29 cellular contexts compared by ENCODE assay signal in genomic region chr21:42696026-42696380, GRCh38.
"Had no signal": no experiment of that assay in that cellular context is flagged by ENCODE, and none has a peak within 500 bp of the region (broad histone marks: within the 10 kb centered on the region; RNA-seq: fewer than 3 reads in every experiment).

No MANE protein-coding gene starts in this region.

- DNase-seq: activated CD4-positive, alpha-beta memory T cell treated with anti-CD3 and anti-CD28 coated beads for 36 hours; activated CD4-positive, alpha-beta T cell treated with anti-CD3 and anti-CD28 coated beads for 36 hours; activated CD4-positive, alpha-beta T cell treated with anti-CD3 and anti-CD28 coated beads, Interleukin-2, amount 10 ng/mL, durations not matched to agents 24 days and 14 days; activated CD4-positive, CD25-positive, alpha-beta regulatory T cell; activated CD4-positive, CD25-positive, alpha-beta regulatory T cell treated with anti-CD3 and anti-CD28 coated beads, Interleukin-2, amount 50 U/mL, for 72 hours; activated CD8-positive, alpha-beta memory T cell treated with anti-CD3 and anti-CD28 coated beads, Interleukin-2, amount 10 ng/mL, durations not matched to agents 7 days and 5 days; activated CD8-positive, alpha-beta memory T cell treated with anti-CD3 and anti-CD28 coated beads, Interleukin-2, amount 50 U/mL, for 4 hours; activated CD8-positive, alpha-beta T cell treated with anti-CD3 and anti-CD28 coated beads, Interleukin-2, amount 10 ng/mL, durations not matched to agents 7 days and 5 days; activated naive CD4-positive, alpha-beta T cell; activated naive CD4-positive, alpha-beta T cell treated with anti-CD3 and anti-CD28 coated beads, Interleukin-2, amount 10 ng/mL, durations not matched to agents 7 days and 5 days; activated naive CD8-positive, alpha-beta T cell treated with anti-CD3 and anti-CD28 coated beads, Interleukin-2, amount 10 ng/mL, durations not matched to agents 7 days and 5 days; activated T-cell treated with anti-CD3 and anti-CD28 coated beads, Interleukin-2, amount 50 U/mL, for 1 hour; activated T-cell treated with anti-CD3 and anti-CD28 coated beads, Interleukin-2, amount 50 U/mL, for 48 hours; central memory CD4-positive, alpha-beta T cell; dorsolateral prefrontal cortex; effector memory CD4-positive, alpha-beta T cell; erythroblast; foreskin melanocyte; T-helper 2 cell had no signal

- H3K9me3 ChIP-seq: ascending aorta, breast epithelium, esophagus muscularis mucosa, gastroesophageal sphincter had no signal

- H3K27ac Mint-ChIP-seq: activated CD4-positive, alpha-beta memory T cell treated with anti-CD3 and anti-CD28 coated beads for 36 hours; activated CD4-positive, alpha-beta T cell treated with anti-CD3 and anti-CD28 coated beads for 36 hours; activated CD4-positive, alpha-beta T cell treated with anti-CD3 and anti-CD28 coated beads, Interleukin-2, amount 10 ng/mL, durations not matched to agents 24 days and 14 days; activated CD8-positive, alpha-beta memory T cell treated with anti-CD3 and anti-CD28 coated beads, Interleukin-2, amount 10 ng/mL, durations not matched to agents 7 days and 5 days; activated CD8-positive, alpha-beta T cell treated with anti-CD3 and anti-CD28 coated beads, Interleukin-2, amount 10 ng/mL, durations not matched to agents 7 days and 5 days; activated naive CD4-positive, alpha-beta T cell treated with anti-CD3 and anti-CD28 coated beads, Interleukin-2, amount 10 ng/mL, durations not matched to agents 7 days and 5 days; activated naive CD4-positive, alpha-beta T cell treated with anti-CD3 and anti-CD28 coated beads, Interleukin-2, amount 50 U/mL, for 72 hours; activated naive CD8-positive, alpha-beta T cell treated with anti-CD3 and anti-CD28 coated beads, Interleukin-2, amount 10 ng/mL, durations not matched to agents 7 days and 5 days; activated T-helper 1 cell treated with anti-CD3 and anti-CD28 coated beads, Interleukin-12 subunit alpha, Interleukin-12 subunit beta, Interleukin-2, Interleukin-4 antibody, amounts not matched to agents 30 ng/mL and 10 ng/mL and 1 ng/mL, durations not matched to agents 14 hours and 24 hours and 36 hours; dendritic cell treated with granulocyte-macrophage colony-stimulating factor and Interleukin-4, amounts not matched to agents 40 ng/mL and 50 ng/mL, for 4 days had no signal

- H3K27me3 Mint-ChIP-seq: activated CD4-positive, alpha-beta memory T cell treated with anti-CD3 and anti-CD28 coated beads for 36 hours; activated CD4-positive, alpha-beta T cell treated with anti-CD3 and anti-CD28 coated beads for 36 hours; activated CD4-positive, alpha-beta T cell treated with anti-CD3 and anti-CD28 coated beads, Interleukin-2, amount 10 ng/mL, durations not matched to agents 24 days and 14 days; activated naive CD4-positive, alpha-beta T cell treated with anti-CD3 and anti-CD28 coated beads, Interleukin-2, amount 10 ng/mL, durations not matched to agents 7 days and 5 days; activated naive CD8-positive, alpha-beta T cell treated with anti-CD3 and anti-CD28 coated beads, Interleukin-2, amount 10 ng/mL, durations not matched to agents 7 days and 5 days; brain; dendritic cell treated with granulocyte-macrophage colony-stimulating factor and Interleukin-4, amounts not matched to agents 40 ng/mL and 50 ng/mL, for 4 days had no signal

- H3K4me3 ChIP-seq: ascending aorta, breast epithelium, cardiac muscle cell, coronary artery, dorsolateral prefrontal cortex, esophagus muscularis mucosa, gastroesophageal sphincter had no signal

- H3K36me3 ChIP-seq: ascending aorta, breast epithelium, cardiac muscle cell had no signal

- ATAC-seq: activated CD4-positive, alpha-beta T cell treated with anti-CD3 and anti-CD28 coated beads for 36 hours; activated CD8-positive, alpha-beta memory T cell treated with anti-CD3 and anti-CD28 coated beads, Interleukin-2, amount 10 ng/mL, durations not matched to agents 7 days and 5 days; activated CD8-positive, alpha-beta T cell treated with anti-CD3 and anti-CD28 coated beads, Interleukin-2, amount 10 ng/mL, durations not matched to agents 7 days and 5 days; activated naive CD4-positive, alpha-beta T cell treated with anti-CD3 and anti-CD28 coated beads, Interleukin-2, amount 50 U/mL, for 72 hours had no signal

- H3K27me3 ChIP-seq: ascending aorta, breast epithelium, cardiac muscle cell, dorsolateral prefrontal cortex, esophagus muscularis mucosa, gastroesophageal sphincter had no signal

- H3K9me3 Mint-ChIP-seq: activated CD4-positive, alpha-beta memory T cell treated with anti-CD3 and anti-CD28 coated beads for 36 hours; activated CD4-positive, alpha-beta T cell treated with anti-CD3 and anti-CD28 coated beads, Interleukin-2, amount 10 ng/mL, durations not matched to agents 24 days and 14 days; activated naive CD4-positive, alpha-beta T cell treated with anti-CD3 and anti-CD28 coated beads, Interleukin-2, amount 10 ng/mL, durations not matched to agents 7 days and 5 days; activated naive CD4-positive, alpha-beta T cell treated with anti-CD3 and anti-CD28 coated beads, Interleukin-2, amount 50 U/mL, for 72 hours; activated naive CD8-positive, alpha-beta T cell treated with anti-CD3 and anti-CD28 coated beads, Interleukin-2, amount 10 ng/mL, durations not matched to agents 7 days and 5 days; activated T-helper 1 cell treated with anti-CD3 and anti-CD28 coated beads, Interleukin-12 subunit alpha, Interleukin-12 subunit beta, Interleukin-2, Interleukin-4 antibody, amounts not matched to agents 30 ng/mL and 10 ng/mL and 1 ng/mL, durations not matched to agents 14 hours and 24 hours and 36 hours; dendritic cell treated with granulocyte-macrophage colony-stimulating factor and Interleukin-4, amounts not matched to agents 40 ng/mL and 50 ng/mL, for 4 days had no signal

- H3K4me1 Mint-ChIP-seq: activated CD4-positive, alpha-beta T cell treated with anti-CD3 and anti-CD28 coated beads for 36 hours; activated CD8-positive, alpha-beta memory T cell treated with anti-CD3 and anti-CD28 coated beads, Interleukin-2, amount 10 ng/mL, durations not matched to agents 7 days and 5 days; activated naive CD4-positive, alpha-beta T cell treated with anti-CD3 and anti-CD28 coated beads, Interleukin-2, amount 10 ng/mL, durations not matched to agents 7 days and 5 days; activated naive CD8-positive, alpha-beta T cell treated with anti-CD3 and anti-CD28 coated beads, Interleukin-2, amount 10 ng/mL, durations not matched to agents 7 days and 5 days had no signal

- H3K27ac ChIP-seq: ascending aorta, cardiac muscle cell, esophagus muscularis mucosa had no signal

- H3K36me3 Mint-ChIP-seq: activated CD4-positive, alpha-beta memory T cell treated with anti-CD3 and anti-CD28 coated beads for 36 hours; activated CD8-positive, alpha-beta memory T cell treated with anti-CD3 and anti-CD28 coated beads, Interleukin-2, amount 10 ng/mL, durations not matched to agents 7 days and 5 days; activated naive CD4-positive, alpha-beta T cell treated with anti-CD3 and anti-CD28 coated beads, Interleukin-2, amount 10 ng/mL, durations not matched to agents 7 days and 5 days; activated naive CD4-positive, alpha-beta T cell treated with anti-CD3 and anti-CD28 coated beads, Interleukin-2, amount 50 U/mL, for 72 hours had no signal

- H3K4me1 ChIP-seq: ascending aorta, breast epithelium had no signal

- H3K4me3 Mint-ChIP-seq: activated CD4-positive, alpha-beta memory T cell treated with anti-CD3 and anti-CD28 coated beads for 36 hours; activated CD4-positive, alpha-beta T cell treated with anti-CD3 and anti-CD28 coated beads for 36 hours; activated CD4-positive, alpha-beta T cell treated with anti-CD3 and anti-CD28 coated beads, Interleukin-2, amount 10 ng/mL, durations not matched to agents 24 days and 14 days; activated CD8-positive, alpha-beta memory T cell treated with anti-CD3 and anti-CD28 coated beads, Interleukin-2, amount 10 ng/mL, durations not matched to agents 7 days and 5 days; activated CD8-positive, alpha-beta T cell treated with anti-CD3 and anti-CD28 coated beads, Interleukin-2, amount 10 ng/mL, durations not matched to agents 7 days and 5 days; activated naive CD4-positive, alpha-beta T cell treated with anti-CD3 and anti-CD28 coated beads, Interleukin-2, amount 10 ng/mL, durations not matched to agents 7 days and 5 days; activated naive CD8-positive, alpha-beta T cell treated with anti-CD3 and anti-CD28 coated beads, Interleukin-2, amount 10 ng/mL, durations not matched to agents 7 days and 5 days; activated T-helper 1 cell treated with anti-CD3 and anti-CD28 coated beads, Interleukin-12 subunit alpha, Interleukin-12 subunit beta, Interleukin-2, Interleukin-4 antibody, amounts not matched to agents 30 ng/mL and 10 ng/mL and 1 ng/mL, durations not matched to agents 14 hours and 24 hours and 36 hours; brain; dendritic cell treated with granulocyte-macrophage colony-stimulating factor and Interleukin-4, amounts not matched to agents 40 ng/mL and 50 ng/mL, for 4 days had no signal
